ENCODE assay signal across 13 cellular contexts in the genomic region with DNA sequence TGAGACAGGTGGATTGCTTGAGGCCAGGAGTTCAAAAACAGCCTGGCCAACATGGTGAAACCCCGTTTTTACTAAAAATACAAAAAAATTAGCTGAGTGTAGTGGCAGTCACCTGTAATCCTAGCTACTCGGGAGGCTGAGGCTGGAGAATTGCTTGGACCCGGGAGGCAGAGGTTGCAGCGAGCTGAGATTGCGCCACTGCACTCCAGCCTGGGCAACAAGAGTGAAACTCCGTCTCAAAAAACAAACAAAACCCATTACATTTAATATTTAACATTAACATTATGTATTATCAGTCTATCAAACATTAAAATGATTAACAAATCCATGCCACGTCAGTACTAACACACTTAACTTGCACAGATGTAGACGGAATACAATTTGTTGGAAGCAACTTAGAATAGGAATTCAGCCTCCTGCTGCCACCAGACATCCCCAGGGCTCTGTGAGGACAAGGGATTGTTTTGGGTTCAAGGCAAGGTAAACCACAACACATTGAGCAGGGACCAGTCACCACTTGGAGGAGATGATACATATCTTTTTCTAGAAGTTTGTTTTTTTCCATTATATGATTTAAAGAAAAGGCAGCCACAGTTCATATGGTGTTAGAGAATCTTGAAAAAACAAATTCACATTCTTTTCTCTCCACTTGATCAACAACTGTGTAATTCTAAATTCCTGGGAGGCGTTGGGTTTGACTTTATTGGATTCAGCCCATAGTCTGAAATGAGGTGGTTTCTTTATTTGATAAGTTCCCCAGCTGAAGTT.
DNase-seq lines count a peak whose midpoint lies in the region; ATAC-seq and TF ChIP-seq lines count a peak whose summit lies in the region.
"Had no signal": no experiment of that assay in that cellular context is flagged by ENCODE, and none has a peak within 500 bp of the region (broad histone marks: within the 10 kb centered on the region; RNA-seq: fewer than 3 reads in every experiment).

No MANE protein-coding gene starts in this region.

- H3K4me3 ChIP-seq in Caco-2 (ENCODE audit: low read depth, low read length) (no peak overlapping the region), Panc1 (ENCODE audit: low read depth in 2 of 2, low read length in 2 of 2) (peak overlapping the region in 1 of 2 experiments; percentile 47; a peak in 2 of 4 replicates)

- H3K4me1 ChIP-seq in Caco-2 = peaks cover 39% of the 10 kb centered on the region
- H3K4me1 ChIP-seq in Panc1 (ENCODE audit: control insufficient read depth, insufficient read depth, low read length) = peaks cover 32% of the 10 kb centered on the region

- intact Hi-C loops in Caco-2 (cut with micrococcal nuclease; ENCODE audit: unreplicated experiment) = no loop called here
- intact Hi-C loops in Panc1 (cut with micrococcal nuclease; ENCODE audit: unreplicated experiment) = no loop called here

- H3K27me3 Mint-ChIP-seq in Caco-2 (ENCODE audit: insufficient read depth, unreplicated experiment) = no peaks in the 10 kb centered on the region

- BruUV-seq in Caco-2 (replicated peaks; lab: Mats Ljungman, UMichigan) (no TSS peak), Panc1 (replicated peaks; lab: Mats Ljungman, UMichigan) (no TSS peak)

- H3K9me3 Mint-ChIP-seq in Caco-2 (ENCODE audit: unreplicated experiment) = no peaks in the 10 kb centered on the region
- H3K9me3 Mint-ChIP-seq: activated T-helper 1 cell treated with anti-CD3 and anti-CD28 coated beads, Interleukin-12 subunit alpha, Interleukin-12 subunit beta, Interleukin-2, Interleukin-4 antibody, amounts not matched to agents 30 ng/mL and 10 ng/mL and 1 ng/mL, durations not matched to agents 14 hours and 24 hours and 36 hours; T-helper 1 cell treated with Interleukin-12 subunit alpha and Interleukin-12 subunit beta and Interleukin-4 antibody, amounts not matched to agents 30 μg/mL and 1 μg/mL, for 36 hours had no signal

- H3K36me3 ChIP-seq in Caco-2 (ENCODE audit: control insufficient read depth, insufficient read depth, low read length) (no peaks in the 10 kb centered on the region), Panc1 (ENCODE audit: control insufficient read depth, insufficient read depth, low read length) (no peaks in the 10 kb centered on the region)

- POLR2A ChIA-PET in Caco-2 (lab: Charles Lee) (interaction anchor here (1.0 kb wide), 1 partner anchor 177 kb away, joined by 3 read pairs; a partner anchor contains a TSS), Panc1 (lab: Charles Lee) (no interaction called here)

- H3K27me3 ChIP-seq in Caco-2 (replicated peaks; ENCODE audit: control insufficient read depth, insufficient read depth, low read length) = no peaks in the 10 kb centered on the region
- H3K27me3 ChIP-seq in Panc1 (ENCODE audit: control insufficient read depth, insufficient read depth, low read length) = no peaks in the 10 kb centered on the region

- peak; percentile 53; the same call in 1 of the 2 replicates for ATAC-seq in Panc1
- ATAC-seq in HG03097 (IDR thresholded peaks at IDR 0.05; ENCODE audit: low FRiP score, unreplicated experiment) = no peak
- ATAC-seq in HG03565 (IDR thresholded peaks at IDR 0.05; ENCODE audit: unreplicated experiment) = no peak

- H3K4me3 Mint-ChIP-seq in Caco-2 (ENCODE audit: unreplicated experiment) = no peak overlapping the region
- H3K4me3 Mint-ChIP-seq: activated T-helper 1 cell treated with anti-CD3 and anti-CD28 coated beads, Interleukin-12 subunit alpha, Interleukin-12 subunit beta, Interleukin-2, Interleukin-4 antibody, amounts not matched to agents 30 ng/mL and 10 ng/mL and 1 ng/mL, durations not matched to agents 14 hours and 24 hours and 36 hours; T-helper 1 cell treated with Interleukin-12 subunit alpha and Interleukin-12 subunit beta and Interleukin-4 antibody, amounts not matched to agents 30 μg/mL and 1 μg/mL, for 36 hours had no signal

- TF ChIP-seq CTCF in Caco-2 (IDR thresholded peaks at IDR 0.05; ENCODE audit: insufficient read depth in 1 of 2, low read depth in 1 of 2, low read length in 1 of 2, severe bottlenecking in 1 of 2, unreplicated experiment in 1 of 2) = no peak
- TF ChIP-seq CTCF in Panc1 (IDR thresholded peaks at IDR 0.05) = no peak

- peak overlapping the region; percentile 49 for H3K27ac ChIP-seq in Panc1 (ENCODE audit: low read length)

- DNase-seq in Caco-2 (no peak), Panc1 (ENCODE audit: low read depth, low spot score) (no peak), fibroblast of peridontal ligament (ENCODE audit: extremely low read depth) (peak; percentile 85), renal cortical epithelial cell (ENCODE audit: low read depth) (peak; percentile 87), NCI-H69 (lab: John Stamatoyannopoulos, UW) (no peak), SHP77 (lab: John Stamatoyannopoulos, UW) (no peak)
- DNase-seq: activated CD4-positive, alpha-beta T cell treated with anti-CD3 and anti-CD28 coated beads for 48 hours; NCI-H2171 treated with DMSO at 0.1 percent for 48 hours; retina had no signal

- H3K9me3 ChIP-seq in Caco-2 = no peaks in the 10 kb centered on the region
- no peaks in the 10 kb centered on the region for H3K9me3 ChIP-seq in Panc1 (ENCODE audit: control insufficient read depth, insufficient read depth, low read depth, low read length)

- CTCF ChIA-PET in Caco-2 (lab: Charles Lee) = interaction anchor here (2.2 kb wide), 1 partner anchor 19 kb away, joined by 18 read pairs; no protein-coding TSS in a partner anchor
- CTCF ChIA-PET in Panc1 (lab: Charles Lee) = interaction anchor here (0.6 kb wide), 1 partner anchor 59 kb away, joined by 3 read pairs; no protein-coding TSS in a partner anchor

- in situ Hi-C loops in Panc1 (cut with HindIII; ENCODE audit: low pct_unique_long_range_greater_than_20kb, low sequenced_read_pairs) = no loop called here

- peaks cover 26% of the 10 kb centered on the region for H3K4me1 Mint-ChIP-seq in Caco-2 (ENCODE audit: low read depth, unreplicated experiment)

- H3K27ac Mint-ChIP-seq in Caco-2 (ENCODE audit: unreplicated experiment) = peak overlapping the region; percentile 64
- H3K27ac Mint-ChIP-seq: activated T-helper 1 cell treated with anti-CD3 and anti-CD28 coated beads, Interleukin-12 subunit alpha, Interleukin-12 subunit beta, Interleukin-2, Interleukin-4 antibody, amounts not matched to agents 30 ng/mL and 10 ng/mL and 1 ng/mL, durations not matched to agents 14 hours and 24 hours and 36 hours; T-helper 1 cell treated with Interleukin-12 subunit alpha and Interleukin-12 subunit beta and Interleukin-4 antibody, amounts not matched to agents 30 μg/mL and 1 μg/mL, for 36 hours had no signal

- H3K36me3 Mint-ChIP-seq in Caco-2 (ENCODE audit: insufficient read depth, unreplicated experiment) = no peaks in the 10 kb centered on the region

Comparison
In these comparisons a context has a peak if more than half of its experiments do, and no peak if none do; other contexts are left out.
1. DNase-seq: peak in fibroblast of peridontal ligament (single experiment) and renal cortical epithelial cell (single experiment); none in Caco-2 (0 of 2), Panc1 (single experiment), NCI-H69 (single experiment) and SHP77 (0 of 2).